ENCODE assay signal across 12 cellular contexts in genomic region chr1:74343191-74343590, GRCh38.
DNase-seq lines count a peak whose midpoint lies in the region; ATAC-seq and TF ChIP-seq lines count a peak whose summit lies in the region.
"Had no signal": no experiment of that assay in that cellular context is flagged by ENCODE, and none has a peak within 500 bp of the region (broad histone marks: within the 10 kb centered on the region; RNA-seq: fewer than 3 reads in every experiment).

No MANE protein-coding gene starts in this region.

- no peak overlapping the region for H3K56ac ChIP-seq in H9 (ENCODE audit: insufficient read length, low read depth, low read length)
- H3K56ac ChIP-seq in mesendoderm (ENCODE audit: low read length): no peak overlapping the region

- H3K4ac ChIP-seq in H9 (ENCODE audit: low read depth, low read length) (no peak overlapping the region), mesendoderm (ENCODE audit: low read depth, low read length) (no peak overlapping the region)

- in situ Hi-C loops in brain microvascular endothelial cell (cut with HindIII; ENCODE audit: low pct_ligation_motif_present, low sequenced_read_pairs): no loop called here

- H2BK15ac ChIP-seq in H9 (ENCODE audit: low read depth, low read length): no peak overlapping the region
- no peak overlapping the region for H2BK15ac ChIP-seq in mesendoderm (replicated peaks; ENCODE audit: low read depth)

- H3K4me1 Mint-ChIP-seq in H9 (no peaks in the 10 kb centered on the region), natural killer cell (no peaks in the 10 kb centered on the region), HFFc6 (ENCODE audit: low read depth) (no peaks in the 10 kb centered on the region)

- H3K9me3 Mint-ChIP-seq in H9 (no peaks in the 10 kb centered on the region), natural killer cell (peaks cover 0 to 6% of the 10 kb centered on the region in 2 donors), HFFc6 (peaks cover 22% of the 10 kb centered on the region; the same call in 1 of the 2 replicates)

- no peak overlapping the region for H2AFZ ChIP-seq in H9 (ENCODE audit: low read length)

- no peak overlapping the region for H3K18ac ChIP-seq in H9 (ENCODE audit: insufficient read length, low read depth, low read length)
- no peak overlapping the region for H3K18ac ChIP-seq in mesendoderm (ENCODE audit: low read length)

- WGBS in H9 (ENCODE audit: extremely low coverage, insufficient read length, low lambda C conversion rate): no CpG with 5 or more reads among the region's 1 CpG
- no CpG with 5 or more reads among the region's 1 CpG for WGBS in mesendoderm (ENCODE audit: extremely low coverage, insufficient coverage, low lambda C conversion rate)

- no peak for ATAC-seq in HG03439 (IDR thresholded peaks at IDR 0.05; ENCODE audit: unreplicated experiment)
- ATAC-seq in natural killer cell: no peak
- no peak for ATAC-seq in HG03521 (IDR thresholded peaks at IDR 0.05; ENCODE audit: unreplicated experiment)

- H3K9ac ChIP-seq in H9 (ENCODE audit: extremely low read depth, insufficient read length, low read length) (no peak overlapping the region), mesendoderm (ENCODE audit: low read length) (no peak overlapping the region)

- H3K4me3 Mint-ChIP-seq in H9: no peak overlapping the region
- no peak overlapping the region for H3K4me3 Mint-ChIP-seq in natural killer cell
- no peak overlapping the region for H3K4me3 Mint-ChIP-seq in HFFc6
- H3K4me3 Mint-ChIP-seq: activated T-cell treated with anti-CD3 and anti-CD28 coated beads, Interleukin-2, amount 50 U/mL, for 24 hours; T-helper 1 cell treated with Interleukin-12 subunit alpha and Interleukin-12 subunit beta and Interleukin-4 antibody, amounts not matched to agents 30 μg/mL and 1 μg/mL, for 36 hours had no signal

- H2AK5ac ChIP-seq in H9 (ENCODE audit: insufficient read length, low read length) (no peak overlapping the region), mesendoderm (ENCODE audit: low read length) (no peak overlapping the region)

- H2BK12ac ChIP-seq in H9 (ENCODE audit: insufficient read length, low read depth, low read length): no peak overlapping the region

- H3K4me1 ChIP-seq in H9 (ENCODE audit: insufficient read depth, low read length) (no peaks in the 10 kb centered on the region), mesendoderm (ENCODE audit: control insufficient read depth, low read depth, low read length) (no peaks in the 10 kb centered on the region)

- H3K79me2 ChIP-seq in H9 (ENCODE audit: insufficient read depth, low read length) (no peaks in the 10 kb centered on the region), mesendoderm (ENCODE audit: control insufficient read depth, insufficient read depth, low read length) (no peaks in the 10 kb centered on the region)

- H4K5ac ChIP-seq in H9 (ENCODE audit: insufficient read length, low read depth, low read length) (no peak overlapping the region), mesendoderm (ENCODE audit: low read length) (no peak overlapping the region)

- H3K4me3 ChIP-seq in brain microvascular endothelial cell (ENCODE audit: low read depth, low read length) (no peak overlapping the region), mesendoderm (ENCODE audit: low read length) (no peak overlapping the region)
- H3K4me3 ChIP-seq: cardiac muscle cell had no signal

- H3K4me2 ChIP-seq in H9 (ENCODE audit: insufficient read depth, insufficient read length, low read length): no peak overlapping the region
- no peak overlapping the region for H3K4me2 ChIP-seq in mesendoderm (ENCODE audit: low read length)

- TF ChIP-seq CTCF in H9 (conservative IDR thresholded peaks at IDR 0.05) (no peak), brain microvascular endothelial cell (IDR thresholded peaks at IDR 0.05; ENCODE audit: low read depth, low read length, missing control alignments) (no peak), natural killer cell (IDR thresholded peaks at IDR 0.05) (no peak), HFFc6 (IDR thresholded peaks at IDR 0.05) (no peak)

- H3K36me3 Mint-ChIP-seq in H9 (ENCODE audit: insufficient read depth in 1 of 3, low read depth in 3 of 3) (no peaks in the 10 kb centered on the region; a peak in 1 of 7 replicates), natural killer cell (no peaks in the 10 kb centered on the region), HFFc6 (ENCODE audit: low read depth) (no peaks in the 10 kb centered on the region)

- H3K14ac ChIP-seq in H9 (ENCODE audit: insufficient read depth, low read length): no peak overlapping the region

- no peak overlapping the region for H3K23ac ChIP-seq in H9 (ENCODE audit: insufficient read length, low read depth, low read length)
- no peak overlapping the region for H3K23ac ChIP-seq in mesendoderm (ENCODE audit: low read length)

- H3K9me3 ChIP-seq in H9 (ENCODE audit: control insufficient read depth, low read depth, low read length): no peaks in the 10 kb centered on the region

- DNase-seq in H9 (peak; percentile 36), NCI-H2227 treated with DMSO at 0.1 percent for 48 hours (lab: John Stamatoyannopoulos, UW) (peak; percentile 89), brain microvascular endothelial cell (peak; percentile 14), mesendoderm (peak; percentile 56), natural killer cell (no peak), HFFc6 (no peak)
- DNase-seq: activated T-cell treated with anti-CD3 and anti-CD28 coated beads, Interleukin-2, amount 50 U/mL, for 24 hours; midbrain had no signal

- intact Hi-C loops in natural killer cell (cut with micrococcal nuclease): no loop called here

- H2BK5ac ChIP-seq in H9 (ENCODE audit: insufficient read length, low read length) (no peak overlapping the region), mesendoderm (ENCODE audit: low read length) (no peak overlapping the region)

- no peak overlapping the region for H4K8ac ChIP-seq in H9 (replicated peaks; ENCODE audit: insufficient read length, low read depth, low read length)
- H4K8ac ChIP-seq in mesendoderm (ENCODE audit: low read depth, low read length): no peak overlapping the region

- H3K27me3 ChIP-seq in H9 (ENCODE audit: insufficient read depth, low read length) (no peaks in the 10 kb centered on the region), brain microvascular endothelial cell (replicated peaks) (no peaks in the 10 kb centered on the region), mesendoderm (ENCODE audit: insufficient read depth, low read length, poor library complexity) (no peaks in the 10 kb centered on the region)
- H3K27me3 ChIP-seq: cardiac muscle cell had no signal

- no peak overlapping the region for H3K27ac ChIP-seq in H9 (ENCODE audit: insufficient read length, low read depth, low read length)
- H3K27ac ChIP-seq in brain microvascular endothelial cell: no peak overlapping the region
- H3K27ac ChIP-seq in mesendoderm (ENCODE audit: low read depth, low read length): no peak overlapping the region
- H3K27ac ChIP-seq: cardiac muscle cell had no signal

- H3K36me3 ChIP-seq in brain microvascular endothelial cell (replicated peaks): no peaks in the 10 kb centered on the region
- no peaks in the 10 kb centered on the region for H3K36me3 ChIP-seq in mesendoderm (ENCODE audit: control insufficient read depth, insufficient read depth, low read length)
- H3K36me3 ChIP-seq: cardiac muscle cell had no signal

- H2BK120ac ChIP-seq in H9 (ENCODE audit: low read depth, low read length, poor library complexity, severe bottlenecking) (no peak overlapping the region), mesendoderm (ENCODE audit: low read depth, low read length) (no peak overlapping the region)

- H3K27ac Mint-ChIP-seq in H9: no peak overlapping the region
- no peak overlapping the region for H3K27ac Mint-ChIP-seq in natural killer cell
- H3K27ac Mint-ChIP-seq in HFFc6: no peak overlapping the region
- H3K27ac Mint-ChIP-seq: activated T-cell treated with anti-CD3 and anti-CD28 coated beads, Interleukin-2, amount 50 U/mL, for 24 hours; T-helper 1 cell treated with Interleukin-12 subunit alpha and Interleukin-12 subunit beta and Interleukin-4 antibody, amounts not matched to agents 30 μg/mL and 1 μg/mL, for 36 hours had no signal

- no peak overlapping the region for H3T11ph ChIP-seq in H9 (ENCODE audit: low read length)

- H2BK20ac ChIP-seq in H9 (ENCODE audit: low read depth, low read length, poor library complexity, severe bottlenecking): no peak overlapping the region

- H4K91ac ChIP-seq in H9 (ENCODE audit: insufficient read length, low read depth, low read length): no peak overlapping the region

- H4K20me1 ChIP-seq in H9 (ENCODE audit: control insufficient read depth, insufficient read depth, insufficient read length): no peaks in the 10 kb centered on the region

- no peaks in the 10 kb centered on the region for H3K23me2 ChIP-seq in H9 (ENCODE audit: insufficient read length, low read depth, low read length, poor library complexity, severe bottlenecking)

- no peaks in the 10 kb centered on the region for H3K79me1 ChIP-seq in H9 (ENCODE audit: insufficient read depth, low read depth, low read length, poor library complexity, severe bottlenecking)
- H3K79me1 ChIP-seq in mesendoderm (ENCODE audit: low read length): no peaks in the 10 kb centered on the region

- no peaks in the 10 kb centered on the region for H3K27me3 Mint-ChIP-seq in H9 (ENCODE audit: low read depth)
- H3K27me3 Mint-ChIP-seq in natural killer cell (ENCODE audit: low read depth in 2 of 2): no peaks in the 10 kb centered on the region
- H3K27me3 Mint-ChIP-seq in HFFc6 (ENCODE audit: insufficient read depth): no peaks in the 10 kb centered on the region
- H3K27me3 Mint-ChIP-seq: activated T-cell treated with anti-CD3 and anti-CD28 coated beads, Interleukin-2, amount 50 U/mL, for 24 hours had no signal

Comparison
In these comparisons a context has a peak if more than half of its experiments do, and no peak if none do; other contexts are left out.
1. DNase-seq: peak in H9 (single experiment), NCI-H2227 treated with DMSO at 0.1 percent for 48 hours (single experiment), brain microvascular endothelial cell (single experiment) and mesendoderm (single experiment); none in natural killer cell (single experiment) and HFFc6 (single experiment).